1 cellular context compared by ENCODE assay signal in genomic region chr6:50816115-50816675, GRCh38.
TF ChIP-seq lines count a peak whose summit lies in the region.

No MANE protein-coding gene starts in this region.

TF ChIP-seq in HCT116, 20 proteins besides CTCF, POLR2A, EP300 and RAD21 (continued from another document):
- TF ChIP-seq ZBTB33 (IDR thresholded peaks at IDR 0.05; ENCODE audit: extremely low read depth, insufficient replicate concordance, low read length) (no peak), ZNF274 (IDR thresholded peaks at IDR 0.05; ENCODE audit: low read depth, low read length) (no peak), EZH2phosphoT487 (IDR thresholded peaks at IDR 0.05; ENCODE audit: borderline replicate concordance) (no peak), ELF1 (IDR thresholded peaks at IDR 0.05; ENCODE audit: borderline replicate concordance, low read depth) (no peak)
